1 cellular context compared by ENCODE assay signal in genomic region chr21:42534361-42534900, GRCh38.
TF ChIP-seq lines count a peak whose summit lies in the region.

No MANE protein-coding gene starts in this region.

TF ChIP-seq in GM23338, 12 proteins besides CTCF, POLR2A, EP300 and RAD21 (continued from another document):
- no peak for TF ChIP-seq REST (IDR thresholded peaks at IDR 0.05; ENCODE audit: unreplicated experiment)
